ENCODE assay signal across 1 cellular context in the genomic region with DNA sequence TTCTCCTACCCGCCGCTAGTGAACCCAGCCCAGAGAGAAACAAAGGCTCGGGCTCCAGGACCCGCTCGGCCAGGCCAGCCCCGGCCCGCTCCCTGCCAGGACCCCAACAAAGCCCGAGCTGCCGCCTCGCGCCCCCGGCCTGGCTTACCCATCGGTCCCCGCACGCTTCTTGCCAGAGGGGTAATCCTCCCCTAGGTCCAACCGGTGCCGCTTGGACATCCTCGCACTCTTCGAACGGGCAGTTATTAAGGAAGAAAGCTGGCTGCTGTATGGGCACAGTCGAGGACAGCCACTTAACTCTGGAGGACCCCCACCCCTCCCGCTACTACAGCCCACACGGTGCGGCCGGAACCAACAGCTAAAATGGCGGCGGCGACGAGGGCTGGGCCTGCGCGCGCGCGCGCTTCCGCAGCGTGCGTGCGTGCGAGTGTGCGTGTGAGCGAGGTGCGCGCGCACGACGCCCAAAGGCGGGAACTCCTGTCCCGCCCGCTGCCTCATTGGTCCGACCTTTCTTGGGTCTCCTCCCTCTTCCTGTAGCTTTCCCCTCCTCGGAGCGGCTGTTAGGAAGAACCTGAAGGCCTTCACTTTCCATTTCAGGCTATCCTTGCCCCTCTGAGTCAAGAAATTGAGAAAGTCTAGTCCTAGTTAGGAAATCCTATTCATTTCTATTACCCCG.
TF ChIP-seq lines count a peak whose summit lies in the region.

A gene (minus strand): TSS at position 380 of the 676 bp plus-strand sequence. CDS start 161 bp downstream, at position 219.

TF ChIP-seq in SK-N-SH, 30 proteins besides CTCF, POLR2A, EP300 and RAD21 (continued from another document):
- TF ChIP-seq, protein P1, sequence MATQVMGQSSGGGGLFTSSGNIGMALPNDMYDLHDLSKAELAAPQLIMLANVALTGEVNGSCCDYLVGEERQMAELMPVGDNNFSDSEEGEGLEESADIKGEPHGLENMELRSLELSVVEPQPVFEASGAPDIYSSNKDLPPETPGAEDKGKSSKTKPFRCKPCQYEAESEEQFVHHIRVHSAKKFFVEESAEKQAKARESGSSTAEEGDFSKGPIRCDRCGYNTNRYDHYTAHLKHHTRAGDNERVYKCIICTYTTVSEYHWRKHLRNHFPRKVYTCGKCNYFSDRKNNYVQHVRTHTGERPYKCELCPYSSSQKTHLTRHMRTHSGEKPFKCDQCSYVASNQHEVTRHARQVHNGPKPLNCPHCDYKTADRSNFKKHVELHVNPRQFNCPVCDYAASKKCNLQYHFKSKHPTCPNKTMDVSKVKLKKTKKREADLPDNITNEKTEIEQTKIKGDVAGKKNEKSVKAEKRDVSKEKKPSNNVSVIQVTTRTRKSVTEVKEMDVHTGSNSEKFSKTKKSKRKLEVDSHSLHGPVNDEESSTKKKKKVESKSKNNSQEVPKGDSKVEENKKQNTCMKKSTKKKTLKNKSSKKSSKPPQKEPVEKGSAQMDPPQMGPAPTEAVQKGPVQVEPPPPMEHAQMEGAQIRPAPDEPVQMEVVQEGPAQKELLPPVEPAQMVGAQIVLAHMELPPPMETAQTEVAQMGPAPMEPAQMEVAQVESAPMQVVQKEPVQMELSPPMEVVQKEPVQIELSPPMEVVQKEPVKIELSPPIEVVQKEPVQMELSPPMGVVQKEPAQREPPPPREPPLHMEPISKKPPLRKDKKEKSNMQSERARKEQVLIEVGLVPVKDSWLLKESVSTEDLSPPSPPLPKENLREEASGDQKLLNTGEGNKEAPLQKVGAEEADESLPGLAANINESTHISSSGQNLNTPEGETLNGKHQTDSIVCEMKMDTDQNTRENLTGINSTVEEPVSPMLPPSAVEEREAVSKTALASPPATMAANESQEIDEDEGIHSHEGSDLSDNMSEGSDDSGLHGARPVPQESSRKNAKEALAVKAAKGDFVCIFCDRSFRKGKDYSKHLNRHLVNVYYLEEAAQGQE (IDR thresholded peaks at IDR 0.05; ENCODE audit: low read depth, low read length), result no peak
- TF ChIP-seq, protein P2, sequence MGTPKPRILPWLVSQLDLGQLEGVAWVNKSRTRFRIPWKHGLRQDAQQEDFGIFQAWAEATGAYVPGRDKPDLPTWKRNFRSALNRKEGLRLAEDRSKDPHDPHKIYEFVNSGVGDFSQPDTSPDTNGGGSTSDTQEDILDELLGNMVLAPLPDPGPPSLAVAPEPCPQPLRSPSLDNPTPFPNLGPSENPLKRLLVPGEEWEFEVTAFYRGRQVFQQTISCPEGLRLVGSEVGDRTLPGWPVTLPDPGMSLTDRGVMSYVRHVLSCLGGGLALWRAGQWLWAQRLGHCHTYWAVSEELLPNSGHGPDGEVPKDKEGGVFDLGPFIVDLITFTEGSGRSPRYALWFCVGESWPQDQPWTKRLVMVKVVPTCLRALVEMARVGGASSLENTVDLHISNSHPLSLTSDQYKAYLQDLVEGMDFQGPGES (IDR thresholded peaks at IDR 0.05; ENCODE audit: low read depth, low read length), result no peak
- no peak for TF ChIP-seq FOSL2 (IDR thresholded peaks at IDR 0.05; ENCODE audit: borderline replicate concordance, low read depth)
- no peak for TF ChIP-seq RFX5 (IDR thresholded peaks at IDR 0.05; ENCODE audit: low read length)
- TF ChIP-seq, protein P3, sequence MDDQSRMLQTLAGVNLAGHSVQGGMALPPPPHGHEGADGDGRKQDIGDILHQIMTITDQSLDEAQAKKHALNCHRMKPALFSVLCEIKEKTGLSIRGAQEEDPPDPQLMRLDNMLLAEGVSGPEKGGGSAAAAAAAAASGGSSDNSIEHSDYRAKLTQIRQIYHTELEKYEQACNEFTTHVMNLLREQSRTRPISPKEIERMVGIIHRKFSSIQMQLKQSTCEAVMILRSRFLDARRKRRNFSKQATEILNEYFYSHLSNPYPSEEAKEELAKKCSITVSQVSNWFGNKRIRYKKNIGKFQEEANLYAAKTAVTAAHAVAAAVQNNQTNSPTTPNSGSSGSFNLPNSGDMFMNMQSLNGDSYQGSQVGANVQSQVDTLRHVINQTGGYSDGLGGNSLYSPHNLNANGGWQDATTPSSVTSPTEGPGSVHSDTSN (IDR thresholded peaks at IDR 0.05), result no peak
- TF ChIP-seq SIN3A (IDR thresholded peaks at IDR 0.05; ENCODE audit: borderline replicate concordance, low read depth, low read length), result no peak
- TF ChIP-seq FOXJ3 (CRISPR knock-in tag; IDR thresholded peaks at IDR 0.05), result no peak
- no peak for TF ChIP-seq GATA2 (CRISPR knock-in tag; IDR thresholded peaks at IDR 0.05)
